ENCODE assay signal across 22 cellular contexts in the genomic region with DNA sequence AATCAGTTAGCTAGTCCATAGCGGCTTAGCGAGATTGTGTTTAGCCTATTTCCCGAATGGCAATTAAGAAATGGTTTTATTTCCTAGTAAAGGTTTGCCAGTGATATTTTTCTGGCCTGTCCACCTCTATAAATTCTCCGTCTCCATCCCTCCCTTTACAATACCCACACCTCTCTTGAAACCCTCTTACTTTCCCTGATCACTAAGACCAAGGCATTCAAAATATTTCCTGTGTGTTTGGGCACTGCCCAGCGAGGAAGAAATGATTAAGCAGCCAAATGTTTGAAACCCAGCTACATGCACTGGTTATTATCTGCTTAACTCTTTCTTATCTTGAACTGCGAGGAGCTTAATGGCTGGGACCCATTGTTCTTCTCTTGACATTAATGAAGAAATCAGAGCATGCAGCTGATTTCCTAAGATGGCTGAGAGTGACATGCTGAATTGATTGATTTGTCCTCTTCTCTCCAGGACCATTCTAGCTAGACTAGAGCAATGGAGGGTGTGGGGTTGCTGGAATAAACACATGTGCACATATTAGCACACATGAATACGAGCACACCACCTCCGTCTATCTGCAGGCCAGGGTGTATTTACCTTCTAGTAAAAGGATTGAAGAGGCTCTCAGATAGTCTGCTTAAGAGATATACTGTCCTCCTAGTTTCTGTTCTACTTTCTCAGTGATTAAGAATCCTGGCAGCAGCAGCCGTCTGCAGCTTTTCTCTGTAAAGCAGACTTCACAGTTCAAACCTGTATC. TPM values are rescaled to one million over a fixed set of nuclear protein-coding genes. Genes with fewer than 3 reads are reported as not detected.
DNase-seq lines count a peak whose midpoint lies in the region; ATAC-seq and TF ChIP-seq lines count a peak whose summit lies in the region.
"Had no signal": no experiment of that assay in that cellular context is flagged by ENCODE, and none has a peak within 500 bp of the region (broad histone marks: within the 10 kb centered on the region; RNA-seq: fewer than 3 reads in every experiment).

No MANE protein-coding gene starts in this region.

- no peak overlapping the region for H3K56ac ChIP-seq in mesendoderm (ENCODE audit: low read length)

- H3K18ac ChIP-seq in mesendoderm (ENCODE audit: low read length) = no peak overlapping the region

- no peak overlapping the region for H2BK5ac ChIP-seq in mesendoderm (ENCODE audit: low read length)

- peaks cover 2% of the 10 kb centered on the region for H3K4me1 ChIP-seq in mesendoderm (ENCODE audit: control insufficient read depth, low read depth, low read length)
- no peaks in the 10 kb centered on the region for H3K4me1 ChIP-seq in testis
- H3K4me1 ChIP-seq: vagina had no signal

- no peak overlapping the region for H4K8ac ChIP-seq in mesendoderm (ENCODE audit: low read depth, low read length)

- no peak overlapping the region for H3K4me2 ChIP-seq in mesendoderm (ENCODE audit: low read length)
- H3K4me2 ChIP-seq: KMS-11, smooth muscle cell had no signal

- no peak overlapping the region for H3K4ac ChIP-seq in mesendoderm (ENCODE audit: low read depth, low read length)

- no peaks in the 10 kb centered on the region for H3K9me3 ChIP-seq in testis
- H3K9me3 ChIP-seq: vagina had no signal

- peak; percentile 51 for DNase-seq in AG10803 (ENCODE audit: low read depth)
- peak; percentile 76 for DNase-seq in NCI-H82 treated with DMSO at 0.1 percent for 48 hours (lab: John Stamatoyannopoulos, UW; ENCODE audit: unreplicated experiment)
- DNase-seq in mesendoderm = peak; percentile 84
- DNase-seq in head of caudate nucleus = no peak
- DNase-seq in erythroblast (lab: John Stamatoyannopoulos, UW) = no peak
- DNase-seq in testis = no peak
- DNase-seq: activated CD4-positive, alpha-beta T cell treated with anti-CD3 and anti-CD28 coated beads for 48 hours; activated CD8-positive, alpha-beta memory T cell treated with anti-CD3 and anti-CD28 coated beads, Interleukin-2, amount 10 ng/mL, durations not matched to agents 7 days and 5 days; CD8-positive, alpha-beta T cell; DMS79 treated with DMSO at 0.1 percent for 48 hours; foreskin melanocyte; NCI-H1436 treated with DMSO at 0.1 percent for 48 hours; NCI-H2227 treated with DMSO at 0.1 percent for 48 hours; posterior cingulate gyrus; stimulated activated CD4-positive, alpha-beta T cell treated with anti-CD3 and anti-CD28 coated beads, Interleukin-4, amount 100 ng/mL, for 24 hours had no signal

- no peaks in the 10 kb centered on the region for H3K79me1 ChIP-seq in mesendoderm (ENCODE audit: low read length)

- H2BK15ac ChIP-seq in mesendoderm (replicated peaks; ENCODE audit: low read depth) = no peak overlapping the region

- TF ChIP-seq CTCF in AG10803 (conservative IDR thresholded peaks at IDR 0.05; ENCODE audit: low read length) (no peak), testis (IDR thresholded peaks at IDR 0.05) (no peak)

- no peak overlapping the region for H4K5ac ChIP-seq in mesendoderm (ENCODE audit: low read length)

- H2AK5ac ChIP-seq in mesendoderm (ENCODE audit: low read length) = no peak overlapping the region

- H3K27ac ChIP-seq in mesendoderm (ENCODE audit: low read depth, low read length) = no peak overlapping the region
- H3K27ac ChIP-seq in testis = no peak overlapping the region
- H3K27ac ChIP-seq: KMS-11, RWPE1, vagina had no signal

- H3K4me3 ChIP-seq in AG10803 (ENCODE audit: low read length) = no peak overlapping the region
- no peak overlapping the region for H3K4me3 ChIP-seq in mesendoderm (ENCODE audit: low read length)
- no peak overlapping the region for H3K4me3 ChIP-seq in testis
- H3K4me3 ChIP-seq: smooth muscle cell, vagina had no signal

- no peak overlapping the region for H3K9ac ChIP-seq in mesendoderm (ENCODE audit: low read length)
- H3K9ac ChIP-seq: KMS-11 had no signal

- no peak for TF ChIP-seq POLR2A in erythroblast (IDR thresholded peaks at IDR 0.05; ENCODE audit: low read length)
- no peak for TF ChIP-seq POLR2A in testis (IDR thresholded peaks at IDR 0.05)

- intact Hi-C loops in head of caudate nucleus (cut with DNase I) = no loop called here
- intact Hi-C loops in testis (cut with DNase I; ENCODE audit: low total_unique reads) = no loop called here

- H3K23ac ChIP-seq in mesendoderm (ENCODE audit: low read length) = no peak overlapping the region

- H3K79me2 ChIP-seq in mesendoderm (ENCODE audit: control insufficient read depth, insufficient read depth, low read length) = no peaks in the 10 kb centered on the region

- WGBS in mesendoderm (ENCODE audit: extremely low coverage, insufficient coverage, low lambda C conversion rate) = 100% methylated on average over 1 of the region's 9 CpGs
- WGBS in testis, 2 donors = 78 to 83% methylated on average over 9 of the region's 9 CpGs

- H3K27me3 ChIP-seq in mesendoderm (ENCODE audit: insufficient read depth, low read length, poor library complexity) (no peaks in the 10 kb centered on the region), testis (no peaks in the 10 kb centered on the region)
- H3K27me3 ChIP-seq: vagina had no signal

- no peak overlapping the region for H2BK120ac ChIP-seq in mesendoderm (ENCODE audit: low read depth, low read length)

- peak; percentile 61 for ATAC-seq in GM18867 (IDR thresholded peaks at IDR 0.05; ENCODE audit: unreplicated experiment)
- no peak for ATAC-seq in GM21576 (IDR thresholded peaks at IDR 0.05; ENCODE audit: unreplicated experiment)
- ATAC-seq: activated CD8-positive, alpha-beta memory T cell treated with anti-CD3 and anti-CD28 coated beads, Interleukin-2, amount 10 ng/mL, durations not matched to agents 7 days and 5 days; activated T-helper 17 cell treated with anti-CD3 and anti-CD28 coated beads, Interleukin-2, amount 50 U/mL, for 72 hours; CD8-positive, alpha-beta T cell had no signal

- H3K36me3 ChIP-seq in mesendoderm (ENCODE audit: control insufficient read depth, insufficient read depth, low read length) (no peaks in the 10 kb centered on the region), testis (ENCODE audit: low read depth, missing control alignments) (no peaks in the 10 kb centered on the region)
- H3K36me3 ChIP-seq: vagina had no signal

RNA-seq across cellular contexts. Expression of a gene that starts 46.1 kb away (rescaled TPM):
- polyA plus RNA-seq in mesendoderm (2013, experiment 1 of 2) = 3.7 TPM
- 3.5 TPM for polyA plus RNA-seq in mesendoderm (2013, experiment 2 of 2)
- total RNA-seq in testis = 1 to 10 TPM; 3.5 to 4.1 TPM
- polyA plus RNA-seq in testis (ENCODE audit: insufficient read depth, low read depth, low replicate concordance) = 3.3 TPM

Comparison
In these comparisons a context has a peak if more than half of its experiments do, and no peak if none do; other contexts are left out.
1. DNase-seq: peak in AG10803 (single experiment), NCI-H82 treated with DMSO at 0.1 percent for 48 hours (single experiment) and mesendoderm (single experiment); none in head of caudate nucleus (0 of 42), erythroblast (0 of 2) and testis (single experiment).